Comparison of ENCODE assay signal across 20 cellular contexts in the genomic region with DNA sequence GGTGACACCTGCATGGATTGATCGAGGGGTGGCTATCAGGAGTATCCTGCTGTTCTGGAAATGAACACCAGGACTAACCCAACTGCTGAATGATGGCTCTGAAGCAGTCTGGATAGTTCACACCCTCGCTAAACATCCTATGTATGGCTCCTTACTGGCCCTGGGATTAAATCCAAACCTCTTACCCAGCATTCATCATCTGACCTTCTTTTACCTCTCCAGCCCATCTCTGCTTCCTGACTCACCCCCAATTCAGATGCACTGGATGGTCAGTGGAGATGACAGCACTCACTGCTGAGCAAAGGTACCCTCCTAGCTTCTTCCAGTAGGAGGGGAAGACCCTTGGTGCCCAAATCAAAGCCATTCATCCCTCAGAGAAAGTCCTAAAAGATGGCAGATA.
"Had no signal": no experiment of that assay in that cellular context is flagged by ENCODE, and none has a peak within 500 bp of the region (broad histone marks: within the 10 kb centered on the region; RNA-seq: fewer than 3 reads in every experiment).

No MANE protein-coding gene starts in this region.

- DNase-seq: cortex of kidney; effector memory CD8-positive, alpha-beta T cell; foreskin fibroblast; gastrocnemius medialis; head of caudate nucleus; kidney; left cardiac atrium; left lung; mesenchymal stem cell; midbrain; naive thymus-derived CD4-positive, alpha-beta T cell; ovary; posterior cingulate gyrus; psoas muscle; right cardiac atrium; sigmoid colon; spleen; stimulated activated CD4-positive, alpha-beta T cell treated with anti-CD3 and anti-CD28 coated beads, Interleukin-2, amount 100 ng/mL, for 48 hours; stimulated activated naive B cell treated with anti-CD40 and anti-IgM and Interleukin-4, amounts not matched to agents 10 μg/mL and 1 μg/mL and 100 μg/mL, for 72 hours; upper lobe of left lung had no signal
